Comparison of ENCODE assay signal across 8 cellular contexts in genomic region chr6:160733045-160733646, GRCh38. TPM values are rescaled to one million over a fixed set of nuclear protein-coding genes. Genes with fewer than 3 reads are reported as not detected.
A peak's percentile ranks its signal among the peaks of the same experiment; 100 is the strongest.
DNase-seq lines count a peak whose midpoint lies in the region; ATAC-seq and TF ChIP-seq lines count a peak whose summit lies in the region.

No MANE protein-coding gene starts in this region.

- H2AK5ac ChIP-seq in trophoblast cell (ENCODE audit: low read length), result no peak overlapping the region

- H2BK5ac ChIP-seq in trophoblast cell (ENCODE audit: low read depth, low read length, poor library complexity), result no peak overlapping the region

- peak; percentile 84 for ATAC-seq in GM18498 (IDR thresholded peaks at IDR 0.05; ENCODE audit: unreplicated experiment)
- ATAC-seq in HG02678 (IDR thresholded peaks at IDR 0.05; ENCODE audit: unreplicated experiment), result peak; percentile 81
- peak; percentile 66 for ATAC-seq in foreskin keratinocyte

- H3K4me2 ChIP-seq in trophoblast cell (ENCODE audit: low read length), result no peak overlapping the region

- H3K18ac ChIP-seq in trophoblast cell (ENCODE audit: low read length), result no peak overlapping the region

- no peak overlapping the region for H4K8ac ChIP-seq in trophoblast cell (ENCODE audit: low read depth, low read length)

- no peak overlapping the region for H4K12ac ChIP-seq in trophoblast cell (ENCODE audit: low read depth, low read length)

- no peak overlapping the region for H3K23ac ChIP-seq in trophoblast cell (ENCODE audit: low read length)

- H3K27ac ChIP-seq in VCaP (no peak overlapping the region), foreskin keratinocyte (no peak overlapping the region), trophoblast cell (ENCODE audit: low read depth, low read length) (no peak overlapping the region)

- H3K4ac ChIP-seq in trophoblast cell (ENCODE audit: low read depth, low read length), result no peak overlapping the region

- POLR2A ChIA-PET in BJ (lab: Charles Lee), result no interaction called here

- no peak overlapping the region for H3K4me3 ChIP-seq in BJ (ENCODE audit: low read depth, low read length)
- no peak overlapping the region for H3K4me3 ChIP-seq in trophoblast cell (ENCODE audit: low read depth, low read length)

- no peak overlapping the region for H2AFZ ChIP-seq in trophoblast cell (ENCODE audit: insufficient read depth, low read length, poor library complexity)

- DNase-seq in BJ (ENCODE audit: low read depth) (no peak), NAMALWA (ENCODE audit: low spot score) (peak; percentile 87), foreskin keratinocyte (peak in 1 of 2 donors; percentile 44), trophoblast cell (peak; percentile 33 to 84), mesenteric fat pad (ENCODE audit: low spot score) (no peak)

- H3K79me1 ChIP-seq in trophoblast cell (ENCODE audit: low read length), result no peaks in the 10 kb centered on the region

- H3K79me2 ChIP-seq in trophoblast cell (ENCODE audit: control insufficient read depth, insufficient read depth, low read length, poor library complexity), result no peaks in the 10 kb centered on the region

- no peaks in the 10 kb centered on the region for H3K36me3 ChIP-seq in BJ (ENCODE audit: control insufficient read depth, insufficient read depth, low read length)
- H3K36me3 ChIP-seq in trophoblast cell (ENCODE audit: control insufficient read depth in 1 of 2, insufficient read depth in 2 of 2, low read length in 2 of 2), result no peaks in the 10 kb centered on the region

- CTCF ChIA-PET in BJ (lab: Yijun Ruan, JAX), result interaction anchor here (0.7 to 5.0 kb wide), 7 partner anchors 12 to 644 kb away, joined by 3 to 55 read pairs (median 4); no protein-coding TSS in a partner anchor

- no peak overlapping the region for H3K14ac ChIP-seq in trophoblast cell (ENCODE audit: low read length)

- no peaks in the 10 kb centered on the region for H3K9me3 ChIP-seq in trophoblast cell (ENCODE audit: insufficient read depth, low read depth, low read length)

- no CpG with 5 or more reads among the region's 8 CpGs for WGBS in trophoblast cell (ENCODE audit: extremely low coverage, insufficient coverage, insufficient read length)

- H3K9ac ChIP-seq in trophoblast cell (ENCODE audit: low read length), result no peak overlapping the region

- TF ChIP-seq CTCF in BJ (IDR thresholded peaks at IDR 0.05; ENCODE audit: insufficient read depth, low read depth, low read length), result peak; percentile 58
- TF ChIP-seq CTCF in VCaP (conservative IDR thresholded peaks at IDR 0.05), result peak; percentile 84
- peak; percentile 81 for TF ChIP-seq CTCF in foreskin keratinocyte (conservative IDR thresholded peaks at IDR 0.05)

- no peak overlapping the region for H2BK120ac ChIP-seq in trophoblast cell (ENCODE audit: insufficient read depth, low read length, poor library complexity)

- no peaks in the 10 kb centered on the region for H3K27me3 ChIP-seq in BJ (ENCODE audit: control insufficient read depth, insufficient read depth, low read length)
- H3K27me3 ChIP-seq in foreskin keratinocyte, result no peaks in the 10 kb centered on the region
- H3K27me3 ChIP-seq in trophoblast cell (ENCODE audit: insufficient read depth, low read length), result no peaks in the 10 kb centered on the region

- H3K4me1 ChIP-seq in foreskin keratinocyte (peaks cover 4% of the 10 kb centered on the region), trophoblast cell (ENCODE audit: control insufficient read depth in 1 of 2, insufficient read depth in 2 of 2, low read length in 2 of 2) (no peaks in the 10 kb centered on the region)

- H4K91ac ChIP-seq in trophoblast cell (ENCODE audit: low read depth, low read length), result no peak overlapping the region

- no peak overlapping the region for H2BK12ac ChIP-seq in trophoblast cell (ENCODE audit: low read length)

RNA-seq across cellular contexts. Expression of gene PLG, which starts 31.1 kb away (rescaled TPM):
- polyA plus RNA-seq in BJ (2011; rRNA removed) (not detected in 2 replicates), foreskin keratinocyte (not detected in 2 replicates)
- not detected in 2 replicates for polyA minus RNA-seq in BJ (2011; rRNA and poly(A)+ RNA removed)
- total RNA-seq in foreskin keratinocyte (not detected in 2 replicates), mesenteric fat pad (not detected)
- 0.07 TPM in 1 of 2 replicates, not detected in the other for polyA plus RNA-seq in trophoblast cell (2013)

Comparison
In these comparisons a context has a peak if more than half of its experiments do, and no peak if none do; other contexts are left out.
1. DNase-seq: peak in NAMALWA (single experiment) and trophoblast cell (2 of 2); none in BJ (single experiment) and mesenteric fat pad (single experiment).
2. Peak in every context shown above with its lines, with median percentiles within 50 percentile points of each other: CTCF ChIP-seq and ATAC-seq.